Comparison of ENCODE assay signal across 10 cellular contexts in genomic region chr16:3824121-3824795, GRCh38. TPM values are rescaled to one million over a fixed set of nuclear protein-coding genes. Genes with fewer than 3 reads are reported as not detected.
A peak's percentile ranks its signal among the peaks of the same experiment; 100 is the strongest.
DNase-seq lines count a peak whose midpoint lies in the region; ATAC-seq, FAIRE-seq and TF ChIP-seq lines count a peak whose summit lies in the region.
"Had no signal": no experiment of that assay in that cellular context is flagged by ENCODE, and none has a peak within 500 bp of the region (broad histone marks: within the 10 kb centered on the region; RNA-seq: fewer than 3 reads in every experiment).

No MANE protein-coding gene starts in this region.

- H3K23me2 ChIP-seq in H9 (ENCODE audit: insufficient read length, low read depth, low read length, poor library complexity, severe bottlenecking), result no peaks in the 10 kb centered on the region

- H3K9ac ChIP-seq in BLaER1 treated with 17β-estradiol and CSF1 and Interleukin-3, amounts not matched to agents 10 nM and 100 nM, result peak overlapping the region in 1 of 11 experiments; percentile 7; a peak in 1 of 22 replicates
- H3K9ac ChIP-seq in H9 (ENCODE audit: extremely low read depth, insufficient read length, low read length), result no peak overlapping the region

- no peak overlapping the region for H2BK15ac ChIP-seq in H9 (ENCODE audit: low read depth, low read length)

- WGBS in H9 (ENCODE audit: extremely low coverage, insufficient read length, low lambda C conversion rate), result no CpG with 5 or more reads among the region's 17 CpGs

- H3K14ac ChIP-seq in H9 (ENCODE audit: insufficient read depth, low read length), result no peak overlapping the region

- in situ Hi-C loops in HAP-1 (cut with MboI; ENCODE audit: low sequenced_read_pairs), result no loop called here

- H4K91ac ChIP-seq in H9 (ENCODE audit: insufficient read length, low read depth, low read length), result no peak overlapping the region

- H3K4me1 Mint-ChIP-seq in H9, result peaks cover 35 to 39% of the 10 kb centered on the region in 2 experiments
- peaks cover 76 to 78% of the 10 kb centered on the region in 2 donors for H3K4me1 Mint-ChIP-seq in natural killer cell

- H3K4me3 ChIP-seq in BLaER1 treated with 17β-estradiol and CSF1 and Interleukin-3, amounts not matched to agents 10 nM and 100 nM, result no peak overlapping the region
- H3K4me3 ChIP-seq in bronchial epithelial cell (ENCODE audit: low read depth, low read length) (no peak overlapping the region), HAP-1 (no peak overlapping the region)

- H3K36me3 Mint-ChIP-seq in H9 (ENCODE audit: insufficient read depth in 1 of 3, low read depth in 3 of 3) (no peaks in the 10 kb centered on the region), natural killer cell (no peaks in the 10 kb centered on the region)

- FAIRE-seq in bronchial epithelial cell (lab: Jason Lieb, UNC), result no peak

- no peak overlapping the region for H4K8ac ChIP-seq in H9 (replicated peaks; ENCODE audit: insufficient read length, low read depth, low read length)

- no peaks in the 10 kb centered on the region for H3K9me3 Mint-ChIP-seq in H9
- H3K9me3 Mint-ChIP-seq in natural killer cell, result no peaks in the 10 kb centered on the region

- intact Hi-C loops in natural killer cell (cut with micrococcal nuclease), result no loop called here

- no peak overlapping the region for H3K23ac ChIP-seq in H9 (ENCODE audit: insufficient read length, low read depth, low read length)

- peak overlapping the region; percentile 8 to 78 (median 43); a peak in 21 of 22 replicates for H3K4me2 ChIP-seq in BLaER1 treated with 17β-estradiol and CSF1 and Interleukin-3, amounts not matched to agents 10 nM and 100 nM
- no peak overlapping the region for H3K4me2 ChIP-seq in H9 (ENCODE audit: insufficient read depth, insufficient read length, low read length)

- no peak overlapping the region for H3K27ac ChIP-seq in BLaER1 treated with 17β-estradiol and CSF1 and Interleukin-3, amounts not matched to agents 10 nM and 100 nM
- no peak overlapping the region for H3K27ac ChIP-seq in H9 (ENCODE audit: insufficient read length, low read depth, low read length)

- peak overlapping the region in 2 of 3 experiments; percentile 65 to 66; a peak in 3 of 7 replicates for H3K27ac Mint-ChIP-seq in H9
- peak overlapping the region; percentile 20 to 26 for H3K27ac Mint-ChIP-seq in natural killer cell

- H2BK20ac ChIP-seq in H9 (ENCODE audit: low read depth, low read length, poor library complexity, severe bottlenecking), result no peak overlapping the region

- no peaks in the 10 kb centered on the region for H3K27me3 Mint-ChIP-seq in H9 (ENCODE audit: low read depth)
- H3K27me3 Mint-ChIP-seq in natural killer cell (ENCODE audit: low read depth in 2 of 2), result no peaks in the 10 kb centered on the region

- H3K9me3 ChIP-seq in BLaER1 treated with 17β-estradiol and CSF1 and Interleukin-3, amounts not matched to agents 10 nM and 100 nM (replicated peaks in 1 of 11), result no peaks in the 10 kb centered on the region
- H3K9me3 ChIP-seq in H9 (ENCODE audit: control insufficient read depth, low read depth, low read length) (no peaks in the 10 kb centered on the region), HAP-1 (no peaks in the 10 kb centered on the region)

- H2AFZ ChIP-seq in H9 (ENCODE audit: low read length), result no peak overlapping the region

- H3K79me1 ChIP-seq in H9 (ENCODE audit: insufficient read depth, low read depth, low read length, poor library complexity, severe bottlenecking), result peaks cover 3% of the 10 kb centered on the region

- no peak overlapping the region for H2BK12ac ChIP-seq in H9 (ENCODE audit: insufficient read length, low read depth, low read length)

- no peak overlapping the region for H3K56ac ChIP-seq in H9 (ENCODE audit: insufficient read length, low read depth, low read length)

- no peak overlapping the region for H2BK5ac ChIP-seq in H9 (ENCODE audit: insufficient read length, low read length)

- no peak overlapping the region; a peak in 1 of 5 replicates for H3K4me3 Mint-ChIP-seq in H9
- H3K4me3 Mint-ChIP-seq in natural killer cell, result peak overlapping the region; percentile 71

- H3K27me3 ChIP-seq in BLaER1 treated with 17β-estradiol and CSF1 and Interleukin-3, amounts not matched to agents 10 nM and 100 nM, result no peaks in the 10 kb centered on the region
- H3K27me3 ChIP-seq in H9 (ENCODE audit: insufficient read depth, low read length), result no peaks in the 10 kb centered on the region
- H3K27me3 ChIP-seq in bronchial epithelial cell (ENCODE audit: control insufficient read depth, insufficient read depth, low read length), result no peaks in the 10 kb centered on the region
- no peaks in the 10 kb centered on the region for H3K27me3 ChIP-seq in HAP-1 (ENCODE audit: low read depth)

- no peak for DNase-seq in H9
- DNase-seq in bronchial epithelial cell (ENCODE audit: low read depth), result peak; percentile 38
- no peak for DNase-seq in natural killer cell
- no peak for DNase-seq in AML-193 (lab: John Stamatoyannopoulos, UW)
- no peak for DNase-seq in HAP-1 (ENCODE audit: low spot score in 2 of 2)
- DNase-seq in ureter (ENCODE audit: low spot score), result no peak
- DNase-seq: GF-D8, right cardiac atrium had no signal

- peaks cover 14 to 65% (median 45%) of the 10 kb centered on the region in 11 experiments; a peak in 21 of 22 replicates for H3K36me3 ChIP-seq in BLaER1 treated with 17β-estradiol and CSF1 and Interleukin-3, amounts not matched to agents 10 nM and 100 nM
- H3K36me3 ChIP-seq in bronchial epithelial cell (ENCODE audit: control insufficient read depth, insufficient read depth, low read length), result no peaks in the 10 kb centered on the region
- 0 out of 2 replicates have a peak, but pooled peaks cover 4% of the 10 kb centered on the region for H3K36me3 ChIP-seq in HAP-1 (replicated peaks)

- H4K20me1 ChIP-seq in BLaER1 treated with 17β-estradiol and CSF1 and Interleukin-3, amounts not matched to agents 10 nM and 100 nM, result peaks cover 98 to 100% (median 100%) of the 10 kb centered on the region in 11 experiments
- no peaks in the 10 kb centered on the region for H4K20me1 ChIP-seq in H9 (ENCODE audit: control insufficient read depth, insufficient read depth, insufficient read length)

- H3K18ac ChIP-seq in H9 (ENCODE audit: insufficient read length, low read depth, low read length), result no peak overlapping the region

- H2BK120ac ChIP-seq in H9 (ENCODE audit: low read depth, low read length, poor library complexity, severe bottlenecking), result no peak overlapping the region

- ATAC-seq in natural killer cell (peak in 1 of 3 donors; percentile 23), GM18502 (IDR thresholded peaks at IDR 0.05; ENCODE audit: poor library complexity, unreplicated experiment) (no peak)

- no peak overlapping the region for H3T11ph ChIP-seq in H9 (ENCODE audit: low read length)

- H3K4ac ChIP-seq in H9 (ENCODE audit: low read depth, low read length), result no peak overlapping the region

- TF ChIP-seq CTCF in H9 (conservative IDR thresholded peaks at IDR 0.05) (no peak), bronchial epithelial cell (IDR thresholded peaks at IDR 0.05; ENCODE audit: insufficient read depth, low read length, severe bottlenecking) (no peak), natural killer cell (IDR thresholded peaks at IDR 0.05) (no peak)

- H2AK5ac ChIP-seq in H9 (ENCODE audit: insufficient read length, low read length), result no peak overlapping the region

- H3K4me1 ChIP-seq in BLaER1 treated with 17β-estradiol and CSF1 and Interleukin-3, amounts not matched to agents 10 nM and 100 nM, result peaks cover 75 to 96% (median 85%) of the 10 kb centered on the region in 10 experiments
- H3K4me1 ChIP-seq in H9 (ENCODE audit: insufficient read depth, low read length), result no peaks in the 10 kb centered on the region; the same call in 1 of the 2 replicates
- peaks cover 19% of the 10 kb centered on the region for H3K4me1 ChIP-seq in HAP-1

- no peak overlapping the region for H4K5ac ChIP-seq in H9 (ENCODE audit: insufficient read length, low read depth, low read length)

- peaks cover 27% of the 10 kb centered on the region for H3K79me2 ChIP-seq in H9 (ENCODE audit: insufficient read depth, low read length)

RNA-seq across cellular contexts. Expression of gene CREBBP, which starts 56.3 kb away (rescaled TPM):
- total RNA-seq in H9 (2021), result 79.1 and 81.1 TPM in 2 replicates
- total RNA-seq in bronchial epithelial cell, result 7.4 and 12.8 TPM in 2 replicates
- 100 to 1,000 TPM; 197 to 234 (median 224) TPM for total RNA-seq in natural killer cell
- 104 TPM for total RNA-seq in ureter
